In genomic region chr3:177646749-177647148, GRCh38 we compare ENCODE assay signal across 9 cellular contexts.
DNase-seq lines count a peak whose midpoint lies in the region; ATAC-seq and TF ChIP-seq lines count a peak whose summit lies in the region.
"Had no signal": no experiment of that assay in that cellular context is flagged by ENCODE, and none has a peak within 500 bp of the region (broad histone marks: within the 10 kb centered on the region; RNA-seq: fewer than 3 reads in every experiment).

No MANE protein-coding gene starts in this region.

- peak; percentile 10; the same call in 1 of the 2 replicates for TF ChIP-seq RAD21 in Ishikawa (IDR thresholded peaks at IDR 0.05; ENCODE audit: low read depth)

- DNase-seq in Ammon's horn (ENCODE audit: low spot score): peak; percentile 29
- DNase-seq in cerebellar nuclear complex (lab: John Stamatoyannopoulos, UW): no peak
- DNase-seq in COLO829 (ENCODE audit: low spot score): no peak
- DNase-seq in GOT3 (lab: John Stamatoyannopoulos, UW): no peak
- DNase-seq: NCI-H2081 had no signal

- peak overlapping the region; percentile 65 for H3K4me3 Mint-ChIP-seq in activated T-helper 17 cell treated with anti-CD3 and anti-CD28 coated beads, Interleukin-2, amount 50 U/mL, for 72 hours

- H3K9me3 Mint-ChIP-seq in activated T-helper 17 cell treated with anti-CD3 and anti-CD28 coated beads, Interleukin-2, amount 50 U/mL, for 72 hours: no peaks in the 10 kb centered on the region

- peaks cover 46% of the 10 kb centered on the region for H3K4me1 Mint-ChIP-seq in activated T-helper 17 cell treated with anti-CD3 and anti-CD28 coated beads, Interleukin-2, amount 50 U/mL, for 72 hours

- no peaks in the 10 kb centered on the region for H3K27me3 Mint-ChIP-seq in activated T-helper 17 cell treated with anti-CD3 and anti-CD28 coated beads, Interleukin-2, amount 50 U/mL, for 72 hours

- TF ChIP-seq EP300 in Ishikawa (IDR thresholded peaks at IDR 0.05; ENCODE audit: borderline replicate concordance): peak; percentile 86

- no peaks in the 10 kb centered on the region for H3K36me3 Mint-ChIP-seq in activated T-helper 17 cell treated with anti-CD3 and anti-CD28 coated beads, Interleukin-2, amount 50 U/mL, for 72 hours (ENCODE audit: low read depth)

- H3K27ac Mint-ChIP-seq in activated T-helper 17 cell treated with anti-CD3 and anti-CD28 coated beads, Interleukin-2, amount 50 U/mL, for 72 hours: peak overlapping the region; percentile 69

- peak; percentile 67 for ATAC-seq in GM19372 (IDR thresholded peaks at IDR 0.05; ENCODE audit: low read depth, unreplicated experiment)
- ATAC-seq in activated T-helper 17 cell treated with anti-CD3 and anti-CD28 coated beads, Interleukin-2, amount 50 U/mL, for 72 hours (replicated peaks): peak; percentile 66
- no peak for ATAC-seq in GM21390 (IDR thresholded peaks at IDR 0.05; ENCODE audit: unreplicated experiment)

TF ChIP-seq in Ishikawa, 13 proteins besides CTCF, POLR2A, EP300 and RAD21:
- TF ChIP-seq TCF12 (IDR thresholded peaks at IDR 0.05; ENCODE audit: low read depth) (peak; percentile 79), CREB1 (IDR thresholded peaks at IDR 0.05; ENCODE audit: low read depth) (no peak), NFIC (IDR thresholded peaks at IDR 0.05) (peak; percentile 70), TEAD4 (IDR thresholded peaks at IDR 0.05) (peak; percentile 69), MAX (IDR thresholded peaks at IDR 0.05) (peak; percentile 63; the same call in 1 of the 2 replicates), YY1 (IDR thresholded peaks at IDR 0.05; ENCODE audit: low read depth) (no peak), FOXM1 (IDR thresholded peaks at IDR 0.05; ENCODE audit: borderline replicate concordance, low read depth) (peak; percentile 80), CEBPB (IDR thresholded peaks at IDR 0.05) (peak; percentile 58; the same call in 1 of the 2 replicates)
